Comparison of ENCODE assay signal across 36 cellular contexts in the genomic region with DNA sequence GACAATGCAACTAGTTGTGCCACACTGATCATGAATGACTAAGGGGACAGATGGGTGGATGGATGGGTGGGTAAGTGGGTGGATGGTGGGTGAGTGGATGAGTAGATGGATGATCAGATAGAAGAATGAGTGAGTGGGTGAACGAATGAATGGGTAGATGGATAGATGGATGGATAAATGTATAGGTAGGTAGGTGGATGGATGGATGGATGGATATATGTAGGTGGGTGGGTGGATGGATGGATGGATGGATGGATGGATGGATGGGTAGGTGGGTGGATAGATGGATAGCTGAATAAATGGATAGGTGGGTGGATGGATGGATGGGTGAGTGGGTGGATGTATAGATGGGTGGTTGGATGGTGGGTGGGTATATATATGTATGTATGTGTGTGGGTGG.
"Had no signal": no experiment of that assay in that cellular context is flagged by ENCODE, and none has a peak within 500 bp of the region (broad histone marks: within the 10 kb centered on the region; RNA-seq: fewer than 3 reads in every experiment).

No MANE protein-coding gene starts in this region.

- H3K4me3 ChIP-seq: MG63 had no signal

- H3K27me3 ChIP-seq: MG63 had no signal

- H3K9me3 ChIP-seq: MG63 had no signal

- DNase-seq: Karpas-422, Kasumi-1, MG63, MM.1S, MV-4-11, NCI-H1048, NCI-H1092, NCI-H1092 treated with DMSO at 0.1 percent for 48 hours, NCI-H1105, NCI-H1105 treated with DMSO at 0.1 percent for 48 hours, NCI-H1417, NCI-H1417 treated with DMSO at 0.1 percent for 48 hours, NCI-H1436, NCI-H1436 treated with DMSO at 0.1 percent for 48 hours, NCI-H146, NCI-H1694, NCI-H1694 treated with DMSO at 0.1 percent for 48 hours, NCI-H187, NCI-H187 treated with DMSO at 0.1 percent for 48 hours, NCI-H1930, NCI-H2029, NCI-H2029 treated with DMSO at 0.1 percent for 48 hours, NCI-H2081, NCI-H2081 treated with DMSO at 0.1 percent for 48 hours, NCI-H2107, NCI-H2171, NCI-H2171 treated with DMSO at 0.1 percent for 48 hours, NCI-H2227 treated with DMSO at 0.1 percent for 48 hours, NCI-H226, NCI-H345, NCI-H446, NCI-H446 treated with DMSO at 0.1 percent for 48 hours, NCI-H510A, NCI-H510A treated with DMSO at 0.1 percent for 48 hours, NCI-H524, NCI-H524 treated with DMSO at 0.1 percent for 48 hours had no signal

- H3K36me3 ChIP-seq: MG63 had no signal
